16 cellular contexts compared by ENCODE assay signal in genomic region chr19:19368087-19368486, GRCh38. TPM values are rescaled to one million over a fixed set of nuclear protein-coding genes. Genes with fewer than 3 reads are reported as not detected.
A peak's percentile ranks its signal among the peaks of the same experiment; 100 is the strongest.
DNase-seq lines count a peak whose midpoint lies in the region; ATAC-seq, FAIRE-seq and TF ChIP-seq lines count a peak whose summit lies in the region.
"Had no signal": no experiment of that assay in that cellular context is flagged by ENCODE, and none has a peak within 500 bp of the region (broad histone marks: within the 10 kb centered on the region; RNA-seq: fewer than 3 reads in every experiment).

No MANE protein-coding gene starts in this region.

- TF ChIP-seq CTCF in HepG2 (CRISPR knock-in tag; IDR thresholded peaks at IDR 0.05) (no peak), right lobe of liver (IDR thresholded peaks at IDR 0.05) (no peak), RWPE1 (conservative IDR thresholded peaks at IDR 0.05; ENCODE audit: low read depth) (no peak), endodermal cell (conservative IDR thresholded peaks at IDR 0.05) (no peak)

- H3K27me3 Mint-ChIP-seq in endodermal cell (ENCODE audit: insufficient read depth) = no peaks in the 10 kb centered on the region
- H3K27me3 Mint-ChIP-seq: B cell; CD4-positive, alpha-beta T cell had no signal

- BruUV-seq in HepG2 (replicated peaks; lab: Mats Ljungman, UMichigan) = no TSS peak

- H3K4me3 Mint-ChIP-seq in endodermal cell = no peak overlapping the region
- H3K4me3 Mint-ChIP-seq: B cell; CD4-positive, alpha-beta T cell; H9 had no signal

- H3K9ac ChIP-seq in HepG2 (ENCODE audit: insufficient read depth, low read depth, low read length) (no peak overlapping the region), endodermal cell (ENCODE audit: extremely low read depth, low read length, poor library complexity, severe bottlenecking) (no peak overlapping the region)

- intact Hi-C loops in HepG2 (cut with micrococcal nuclease; ENCODE audit: unreplicated experiment) = no loop called here
- intact Hi-C loops in right lobe of liver (cut with DNase I) = loop anchor here (5.0 kb wide), 1 partner anchor 124 kb away; no protein-coding TSS in a partner anchor

- no CpG with 5 or more reads among the region's 7 CpGs for WGBS in HepG2 (ENCODE audit: low lambda C conversion rate)
- WGBS in right lobe of liver (ENCODE audit: insufficient coverage, low coverage, low lambda C conversion rate, missing lambda C conversion rate) = no CpG with 5 or more reads among the region's 7 CpGs
- WGBS in endodermal cell (ENCODE audit: insufficient coverage in 1 of 2, insufficient read length in 1 of 2), 2 experiments = 92 to 94% methylated on average over 5 to 7 of the region's 7 CpGs

- peak overlapping the region in 1 of 3 experiments; percentile 56; a peak in 2 of 6 replicates for H3K4me3 ChIP-seq in HepG2 (replicated peaks in 1 of 3; ENCODE audit: insufficient read depth in 1 of 3, low read depth in 2 of 3, low read length in 3 of 3)
- H3K4me3 ChIP-seq in right lobe of liver = no peak overlapping the region
- H3K4me3 ChIP-seq in endodermal cell (ENCODE audit: low read length) = no peak overlapping the region

- TF ChIP-seq EP300 in HepG2 (IDR thresholded peaks at IDR 0.05; ENCODE audit: low read depth in 2 of 2, low read length in 2 of 2) (no peak), HepG2 (CRISPR knock-in tag; IDR thresholded peaks at IDR 0.05; ENCODE audit: borderline replicate concordance) (no peak)

- H4K20me1 ChIP-seq in HepG2 (ENCODE audit: insufficient read depth, low read length) = no peaks in the 10 kb centered on the region

- H3K27me3 ChIP-seq in HepG2 (ENCODE audit: control insufficient read depth in 1 of 2, insufficient read depth in 2 of 2, low read length in 2 of 2) = no peaks in the 10 kb centered on the region
- H3K27me3 ChIP-seq in right lobe of liver = no peaks in the 10 kb centered on the region
- H3K27me3 ChIP-seq in endodermal cell (ENCODE audit: control insufficient read depth, insufficient read depth, low read length, poor library complexity, severe bottlenecking) = no peaks in the 10 kb centered on the region

- no peaks in the 10 kb centered on the region for H3K36me3 Mint-ChIP-seq in endodermal cell (ENCODE audit: low read depth)

- peak overlapping the region; percentile 54 for H2AFZ ChIP-seq in HepG2 (ENCODE audit: low read length)

- H3K36me3 ChIP-seq in HepG2 (replicated peaks in 1 of 2; ENCODE audit: control insufficient read depth in 1 of 2, insufficient read depth in 2 of 2, low read length in 2 of 2) (no peaks in the 10 kb centered on the region), right lobe of liver (no peaks in the 10 kb centered on the region), endodermal cell (ENCODE audit: control insufficient read depth, insufficient read depth, low read length) (no peaks in the 10 kb centered on the region)

- H3K9me3 Mint-ChIP-seq in endodermal cell = no peaks in the 10 kb centered on the region
- H3K9me3 Mint-ChIP-seq: CD4-positive, alpha-beta T cell; H9 had no signal

- TF ChIP-seq POLR2A in HepG2 (IDR thresholded peaks at IDR 0.05; ENCODE audit: insufficient read depth in 1 of 2, low read depth in 2 of 2, low read length in 2 of 2) = no peak
- no peak for TF ChIP-seq POLR2A in right lobe of liver (IDR thresholded peaks at IDR 0.05)
- no peak for TF ChIP-seq POLR2A in erythroblast (IDR thresholded peaks at IDR 0.05; ENCODE audit: low read length)

- no peaks in the 10 kb centered on the region for H3K9me3 ChIP-seq in HepG2 (ENCODE audit: low read length)
- no peaks in the 10 kb centered on the region for H3K9me3 ChIP-seq in right lobe of liver
- no peaks in the 10 kb centered on the region for H3K9me3 ChIP-seq in endodermal cell (ENCODE audit: control insufficient read depth, low read length)

- CTCF ChIA-PET in HepG2 (lab: Yijun Ruan, JAX; ENCODE audit: low intra/inter-chr PET ratio, low total read pairs) (interaction anchor here (2.8 kb wide), 1 partner anchor 122 kb away, joined by 33 read pairs; no protein-coding TSS in a partner anchor), RWPE1 (lab: Yijun Ruan, JAX) (interaction anchor here (0.6 kb wide), 1 partner anchor 144 kb away, joined by 3 read pairs; no protein-coding TSS in a partner anchor)

- POLR2A ChIA-PET in HepG2 (lab: Yijun Ruan, JAX) = interaction anchor here (1.1 to 3.2 kb wide), 3 partner anchors 10 to 37 kb away, joined by 3 to 15 read pairs (median 8); partner anchors contain the start of gene GATAD2A
- POLR2A ChIA-PET in RWPE1 (lab: Yijun Ruan, JAX; ENCODE audit: low non-redundant PET) = no interaction called here

- H3K27ac ChIP-seq in HepG2 (ENCODE audit: extremely low read length, insufficient read depth, low read length) (no peak overlapping the region), right lobe of liver (no peak overlapping the region), RWPE1 (peak overlapping the region; percentile 9; the same call in 1 of the 2 replicates), endodermal cell (ENCODE audit: low read depth, low read length) (no peak overlapping the region)

- H3K4me1 Mint-ChIP-seq in endodermal cell = peaks cover 6% of the 10 kb centered on the region

- ATAC-seq in HepG2 (peak; percentile 54), right lobe of liver (no peak)

- DNase-seq in HepG2 (ENCODE audit: low spot score) = no peak
- DNase-seq in right lobe of liver = no peak
- DNase-seq in RWPE1 (ENCODE audit: low spot score) = no peak
- DNase-seq in endodermal cell = no peak
- DNase-seq in erythroblast (lab: John Stamatoyannopoulos, UW) = no peak
- DNase-seq in SHP77 (lab: John Stamatoyannopoulos, UW) = no peak
- DNase-seq in NCI-H146 treated with DMSO at 0.1 percent for 48 hours (lab: John Stamatoyannopoulos, UW; ENCODE audit: unreplicated experiment) = no peak
- DNase-seq: C1 segment of cervical spinal cord; Calu3; CD4-positive, alpha-beta T cell; GF-D8; H9; KBM-7 had no signal

- peak overlapping the region; percentile 26 for H3K27ac Mint-ChIP-seq in endodermal cell
- H3K27ac Mint-ChIP-seq: B cell had no signal

- no peak for TF ChIP-seq RAD21 in HepG2 (CRISPR knock-in tag; IDR thresholded peaks at IDR 0.05)

- H3K79me2 ChIP-seq in HepG2 (ENCODE audit: insufficient read depth, low read length) = no peaks in the 10 kb centered on the region

- in situ Hi-C loops in HepG2 (cut with HindIII; ENCODE audit: extremely low pct_ligation_motif_present, low pct_unique_long_range_greater_than_20kb) = loop anchor here (5.0 kb wide), 1 partner anchor 124 kb away; no protein-coding TSS in a partner anchor

- H3K4me2 ChIP-seq in HepG2 (ENCODE audit: low read depth, low read length) = peak overlapping the region; percentile 73

- peaks cover 60% of the 10 kb centered on the region for H3K4me1 ChIP-seq in HepG2 (ENCODE audit: insufficient read depth, low read length)
- peaks cover 0 to 8% (median 0%) of the 10 kb centered on the region in 4 donors for H3K4me1 ChIP-seq in right lobe of liver
- H3K4me1 ChIP-seq in endodermal cell (ENCODE audit: control insufficient read depth, insufficient read depth, low read length) = no peaks in the 10 kb centered on the region

- FAIRE-seq in HepG2 (lab: Jason Lieb, UNC) = no peak
- FAIRE-seq: A204.1, GM19239 had no signal

RNA-seq across cellular contexts. Expression of gene GATAD2A, which starts 37.4 kb away (rescaled TPM):
- total RNA-seq in HepG2 (2016; rRNA removed; fragmentation: Illumina TruSeq; extraction: Trizol) (25.1 and 28.6 TPM in 2 replicates), right lobe of liver (10 to 100 TPM; 23.9 to 59.6 (median 39.2) TPM), endodermal cell (100 to 1,000 TPM; 115 to 126 TPM)
- total RNA-seq in HepG2 (2016; cell fraction: cytosol; rRNA removed; fragmentation: Illumina TruSeq; extraction: Trizol; ENCODE audit: low read depth) = 10.8 and 13.3 TPM in 2 replicates
- 24.5 and 30.0 TPM in 2 replicates for total RNA-seq in HepG2 (2016; cell fraction: insoluble cytoplasmic fraction; rRNA removed; fragmentation: Illumina TruSeq; extraction: Trizol)
- total RNA-seq in HepG2 (2016; cell fraction: membrane; rRNA removed; fragmentation: Illumina TruSeq; extraction: Trizol) = 43.4 and 51.5 TPM in 2 replicates
- 19.5 and 24.3 TPM in 2 replicates for total RNA-seq in HepG2 (2016; cell fraction: nucleus; rRNA removed; fragmentation: Illumina TruSeq; extraction: Trizol)
- polyA plus RNA-seq in HepG2 (2011; rRNA removed) = 15.1 and 16.8 TPM in 2 replicates
- polyA plus RNA-seq in HepG2 (2011; cell fraction: cytosol; rRNA removed) = 10.5 and 13.4 TPM in 2 replicates
- polyA plus RNA-seq in HepG2 (2011; cell fraction: nucleus; rRNA removed) = 17.3 and 19.1 TPM in 2 replicates
- polyA plus RNA-seq in HepG2 (2012) = 19.3 and 26.1 TPM in 2 replicates
- polyA plus RNA-seq in HepG2 (2016; cell fraction: cytosol; fragmentation: Illumina TruSeq; extraction: Trizol; ENCODE audit: low read depth) = 13.2 and 13.4 TPM in 2 replicates
- polyA plus RNA-seq in HepG2 (2016; cell fraction: insoluble cytoplasmic fraction; fragmentation: Illumina TruSeq; extraction: Trizol; ENCODE audit: low read depth) = 38.8 and 59.1 TPM in 2 replicates
- 38.7 and 46.4 TPM in 2 replicates for polyA plus RNA-seq in HepG2 (2016; cell fraction: membrane; fragmentation: Illumina TruSeq; extraction: Trizol; ENCODE audit: low read depth)
- polyA plus RNA-seq in HepG2 (2016; cell fraction: nucleus; fragmentation: Illumina TruSeq; extraction: Trizol; ENCODE audit: insufficient read depth, low read depth) = 43.6 and 47.2 TPM in 2 replicates
- polyA minus RNA-seq in HepG2 (2011; rRNA and poly(A)+ RNA removed; ENCODE audit: low replicate concordance) = 16.0 and 18.2 TPM in 2 replicates
- polyA minus RNA-seq in HepG2 (2011; cell fraction: cytosol; rRNA and poly(A)+ RNA removed) = 24.2 and 24.4 TPM in 2 replicates
- 11.5 and 14.5 TPM in 2 replicates for polyA minus RNA-seq in HepG2 (2011; cell fraction: nucleus; rRNA and poly(A)+ RNA removed)
- polyA plus RNA-seq in endodermal cell (2013, experiment 1 of 2) = 62.7 TPM
- polyA plus RNA-seq in endodermal cell (2013, experiment 2 of 2) = 56.7 TPM

RNA-seq across cellular contexts. Expression of gene MAU2, which starts 47.5 kb away (rescaled TPM):
- total RNA-seq in HepG2 (2016; rRNA removed; fragmentation: Illumina TruSeq; extraction: Trizol) (11.2 and 16.8 TPM in 2 replicates), right lobe of liver (10 to 100 TPM; 10.4 to 30.4 (median 19.3) TPM), endodermal cell (10 to 100 TPM; 64.1 to 64.3 TPM)
- total RNA-seq in HepG2 (2016; cell fraction: cytosol; rRNA removed; fragmentation: Illumina TruSeq; extraction: Trizol; ENCODE audit: low read depth) = 9.4 and 9.6 TPM in 2 replicates
- 8.7 and 17.7 TPM in 2 replicates for total RNA-seq in HepG2 (2016; cell fraction: insoluble cytoplasmic fraction; rRNA removed; fragmentation: Illumina TruSeq; extraction: Trizol)
- 8.8 and 10.6 TPM in 2 replicates for total RNA-seq in HepG2 (2016; cell fraction: membrane; rRNA removed; fragmentation: Illumina TruSeq; extraction: Trizol)
- 22.6 and 31.6 TPM in 2 replicates for total RNA-seq in HepG2 (2016; cell fraction: nucleus; rRNA removed; fragmentation: Illumina TruSeq; extraction: Trizol)
- 33.8 and 42.5 TPM in 2 replicates for polyA plus RNA-seq in HepG2 (2011; rRNA removed)
- polyA plus RNA-seq in HepG2 (2011; cell fraction: cytosol; rRNA removed) = 14.5 and 20.0 TPM in 2 replicates
- polyA plus RNA-seq in HepG2 (2011; cell fraction: nucleus; rRNA removed) = 141 and 157 TPM in 2 replicates
- 24.5 and 28.7 TPM in 2 replicates for polyA plus RNA-seq in HepG2 (2012)
- polyA plus RNA-seq in HepG2 (2016; cell fraction: cytosol; fragmentation: Illumina TruSeq; extraction: Trizol; ENCODE audit: low read depth) = 1.4 and 2.2 TPM in 2 replicates
- 8.0 and 11.9 TPM in 2 replicates for polyA plus RNA-seq in HepG2 (2016; cell fraction: insoluble cytoplasmic fraction; fragmentation: Illumina TruSeq; extraction: Trizol; ENCODE audit: low read depth)
- polyA plus RNA-seq in HepG2 (2016; cell fraction: membrane; fragmentation: Illumina TruSeq; extraction: Trizol; ENCODE audit: low read depth) = 3.5 and 4.4 TPM in 2 replicates
- 63.3 and 65.0 TPM in 2 replicates for polyA plus RNA-seq in HepG2 (2016; cell fraction: nucleus; fragmentation: Illumina TruSeq; extraction: Trizol; ENCODE audit: insufficient read depth, low read depth)
- 93.0 and 117 TPM in 2 replicates for polyA minus RNA-seq in HepG2 (2011; rRNA and poly(A)+ RNA removed; ENCODE audit: low replicate concordance)
- polyA minus RNA-seq in HepG2 (2011; cell fraction: cytosol; rRNA and poly(A)+ RNA removed) = 26.3 and 30.4 TPM in 2 replicates
- polyA minus RNA-seq in HepG2 (2011; cell fraction: nucleus; rRNA and poly(A)+ RNA removed) = 66.6 and 70.0 TPM in 2 replicates
- polyA plus RNA-seq in endodermal cell (2013, experiment 1 of 2) = 44.2 TPM
- polyA plus RNA-seq in endodermal cell (2013, experiment 2 of 2) = 32.0 TPM

RNA-seq across cellular contexts. Expression of gene SUGP1, which starts 47.8 kb away (rescaled TPM):
- total RNA-seq in HepG2 (2016; rRNA removed; fragmentation: Illumina TruSeq; extraction: Trizol) (17.7 and 25.9 TPM in 2 replicates), right lobe of liver (10 to 100 TPM; 19.7 to 25.9 (median 23.6) TPM), endodermal cell (10 to 100 TPM; 72.2 to 75.5 TPM)
- total RNA-seq in HepG2 (2016; cell fraction: cytosol; rRNA removed; fragmentation: Illumina TruSeq; extraction: Trizol; ENCODE audit: low read depth) = 8.7 and 9.2 TPM in 2 replicates
- 16.1 and 27.0 TPM in 2 replicates for total RNA-seq in HepG2 (2016; cell fraction: insoluble cytoplasmic fraction; rRNA removed; fragmentation: Illumina TruSeq; extraction: Trizol)
- 10.9 and 12.1 TPM in 2 replicates for total RNA-seq in HepG2 (2016; cell fraction: membrane; rRNA removed; fragmentation: Illumina TruSeq; extraction: Trizol)
- total RNA-seq in HepG2 (2016; cell fraction: nucleus; rRNA removed; fragmentation: Illumina TruSeq; extraction: Trizol) = 21.4 and 23.7 TPM in 2 replicates
- polyA plus RNA-seq in HepG2 (2011; rRNA removed) = 21.6 and 29.1 TPM in 2 replicates
- 15.9 and 20.9 TPM in 2 replicates for polyA plus RNA-seq in HepG2 (2011; cell fraction: cytosol; rRNA removed)
- polyA plus RNA-seq in HepG2 (2011; cell fraction: nucleus; rRNA removed) = 103 and 104 TPM in 2 replicates
- 20.3 and 27.6 TPM in 2 replicates for polyA plus RNA-seq in HepG2 (2012)
- polyA plus RNA-seq in HepG2 (2016; cell fraction: cytosol; fragmentation: Illumina TruSeq; extraction: Trizol; ENCODE audit: low read depth) = 6.2 and 7.6 TPM in 2 replicates
- polyA plus RNA-seq in HepG2 (2016; cell fraction: insoluble cytoplasmic fraction; fragmentation: Illumina TruSeq; extraction: Trizol; ENCODE audit: low read depth) = 14.4 and 18.3 TPM in 2 replicates
- polyA plus RNA-seq in HepG2 (2016; cell fraction: membrane; fragmentation: Illumina TruSeq; extraction: Trizol; ENCODE audit: low read depth) = 6.6 and 9.3 TPM in 2 replicates
- polyA plus RNA-seq in HepG2 (2016; cell fraction: nucleus; fragmentation: Illumina TruSeq; extraction: Trizol; ENCODE audit: insufficient read depth, low read depth) = 46.6 and 50.2 TPM in 2 replicates
- polyA minus RNA-seq in HepG2 (2011; rRNA and poly(A)+ RNA removed; ENCODE audit: low replicate concordance) = 22.4 and 37.1 TPM in 2 replicates
- 9.5 and 13.6 TPM in 2 replicates for polyA minus RNA-seq in HepG2 (2011; cell fraction: cytosol; rRNA and poly(A)+ RNA removed)
- 35.1 and 46.9 TPM in 2 replicates for polyA minus RNA-seq in HepG2 (2011; cell fraction: nucleus; rRNA and poly(A)+ RNA removed)
- 62.9 TPM for polyA plus RNA-seq in endodermal cell (2013, experiment 1 of 2)
- polyA plus RNA-seq in endodermal cell (2013, experiment 2 of 2) = 57.0 TPM
